In genomic region chrY:15455978-15456890, GRCh38 we compare ENCODE assay signal across 9 cellular contexts.
DNase-seq lines count a peak whose midpoint lies in the region; ATAC-seq and TF ChIP-seq lines count a peak whose summit lies in the region.
"Had no signal": no experiment of that assay in that cellular context is flagged by ENCODE, and none has a peak within 500 bp of the region (broad histone marks: within the 10 kb centered on the region; RNA-seq: fewer than 3 reads in every experiment).

No MANE protein-coding gene starts in this region.

- H3K27me3 ChIP-seq in CD4-positive, alpha-beta T cell (ENCODE audit: control insufficient read depth, insufficient read depth, low read length) = no peaks in the 10 kb centered on the region

- no peaks in the 10 kb centered on the region for H3K36me3 Mint-ChIP-seq in CD4-positive, alpha-beta T cell (ENCODE audit: low read depth)

- TF ChIP-seq CTCF in CD4-positive, alpha-beta T cell (IDR thresholded peaks at IDR 0.05) = no peak

- no peak overlapping the region for H3K27ac ChIP-seq in CD4-positive, alpha-beta T cell (ENCODE audit: low read depth, low read length)

- intact Hi-C loops in CD4-positive, alpha-beta T cell (cut with DNase I, micrococcal nuclease) = loop anchor here (2.0 to 5.0 kb wide), 3 partner anchors 31 to 1754 kb away; partner anchors contain the start of gene TMSB4Y (in 1 of the 2)

- H3K4me1 Mint-ChIP-seq in CD4-positive, alpha-beta T cell (ENCODE audit: low read depth) = peaks cover 5% of the 10 kb centered on the region

- H3K9me3 ChIP-seq in CD4-positive, alpha-beta T cell (ENCODE audit: control insufficient read depth, low read length) = no peaks in the 10 kb centered on the region

- CTCF ChIA-PET in CD4-positive, alpha-beta T cell (lab: Charles Lee) = no interaction called here

- H3K27ac Mint-ChIP-seq in CD4-positive, alpha-beta T cell = peak overlapping the region; percentile 91

- DNase-seq in CD4-positive, alpha-beta T cell = peak in 7 of 10 experiments; percentile 45 to 78 (median 63)
- peak in 4 of 5 experiments; percentile 43 to 88 (median 61) for DNase-seq in T-helper 2 cell
- DNase-seq in effector CD8-positive, alpha-beta T cell (lab: John Stamatoyannopoulos, UW) = peak; percentile 44
- DNase-seq in stimulated activated CD4-positive, alpha-beta T cell treated with anti-CD3 and anti-CD28 coated beads, Interleukin-12 subunit alpha, Interleukin-12 subunit beta, amount 100 ng/mL, for 4 hours = peak; percentile 67
- no peak for DNase-seq in NCI-H69 (lab: John Stamatoyannopoulos, UW)
- DNase-seq in NCI-H187 (lab: John Stamatoyannopoulos, UW) = no peak
- DNase-seq: NCI-H345 had no signal

- ATAC-seq in CD4-positive, alpha-beta T cell (ENCODE audit: poor library complexity) = peak; percentile 88
- no peak for ATAC-seq in HG03432 (IDR thresholded peaks at IDR 0.05; ENCODE audit: unreplicated experiment)
- ATAC-seq in GM18867 (IDR thresholded peaks at IDR 0.05; ENCODE audit: unreplicated experiment) = no peak

- POLR2A ChIA-PET in CD4-positive, alpha-beta T cell (lab: Charles Lee) = interaction anchor here (0.8 to 2.5 kb wide), 3 partner anchors 14 to 31 kb away, joined by 3 to 16 read pairs (median 5); no protein-coding TSS in a partner anchor

- no peaks in the 10 kb centered on the region for H3K27me3 Mint-ChIP-seq in CD4-positive, alpha-beta T cell

- H3K4me3 Mint-ChIP-seq in CD4-positive, alpha-beta T cell = peak overlapping the region; percentile 86

- no peaks in the 10 kb centered on the region for H3K9me3 Mint-ChIP-seq in CD4-positive, alpha-beta T cell

Comparison
In these comparisons a context has a peak if more than half of its experiments do, and no peak if none do; other contexts are left out.
1. DNase-seq: peak in CD4-positive, alpha-beta T cell (7 of 10), T-helper 2 cell (4 of 5), effector CD8-positive, alpha-beta T cell (single experiment) and stimulated activated CD4-positive, alpha-beta T cell treated with anti-CD3 and anti-CD28 coated beads, Interleukin-12 subunit alpha, Interleukin-12 subunit beta, amount 100 ng/mL, for 4 hours (single experiment); none in NCI-H69 (single experiment) and NCI-H187 (0 of 2).